In genomic region chr17:70184207-70184606, GRCh38 we compare ENCODE assay signal across 25 cellular contexts. TPM values are rescaled to one million over a fixed set of nuclear protein-coding genes. Genes with fewer than 3 reads are reported as not detected.
"Had no signal": no experiment of that assay in that cellular context is flagged by ENCODE, and none has a peak within 500 bp of the region (broad histone marks: within the 10 kb centered on the region; RNA-seq: fewer than 3 reads in every experiment).

No MANE protein-coding gene starts in this region.

- H3K36me3 ChIP-seq: Peyer's patch, SJSA1 had no signal

- H3K27me3 ChIP-seq: MG63, Peyer's patch had no signal

- H3K27ac ChIP-seq: HL-60, PC-9, Peyer's patch, SJSA1, SK-N-MC had no signal

- ATAC-seq: Right ventricle myocardium inferior had no signal

- H3K9me3 ChIP-seq: MG63, Peyer's patch, SJSA1 had no signal

- DNase-seq: Karpas-422, KG1, NCI-H1092, NCI-H1105 treated with DMSO at 0.1 percent for 48 hours, NCI-H1417 treated with DMSO at 0.1 percent for 48 hours, NCI-H146, NCI-H1694 treated with DMSO at 0.1 percent for 48 hours, NCI-H1930, NCI-H2081, NCI-H2107, NCI-H226, NCI-H446, NCI-H510A, NCI-H524 treated with DMSO at 0.1 percent for 48 hours, NCI-H69, NCI-H774, SIG-M5 had no signal

- H3K4me1 ChIP-seq: Peyer's patch, SJSA1 had no signal

- FAIRE-seq: HTR-8/SVneo had no signal

- H3K4me3 ChIP-seq: MG63, PC-9, Peyer's patch, SJSA1, SK-N-MC had no signal

- H3K4me2 ChIP-seq: PC-9 had no signal

RNA-seq across cellular contexts. Expression of gene KCNJ2, which starts 14.9 kb away (rescaled TPM):
- total RNA-seq: PC-9 had no signal
